In genomic region chr7:123498651-123499050, GRCh38 we compare ENCODE assay signal across 1 cellular context.
A peak's percentile ranks its signal among the peaks of the same experiment; 100 is the strongest.
TF ChIP-seq lines count a peak whose summit lies in the region.

No MANE protein-coding gene starts in this region.

TF ChIP-seq in K562, 482 proteins besides CTCF, POLR2A, EP300 and RAD21 (continued from another document and continues in another):
- TF ChIP-seq, protein P1, sequence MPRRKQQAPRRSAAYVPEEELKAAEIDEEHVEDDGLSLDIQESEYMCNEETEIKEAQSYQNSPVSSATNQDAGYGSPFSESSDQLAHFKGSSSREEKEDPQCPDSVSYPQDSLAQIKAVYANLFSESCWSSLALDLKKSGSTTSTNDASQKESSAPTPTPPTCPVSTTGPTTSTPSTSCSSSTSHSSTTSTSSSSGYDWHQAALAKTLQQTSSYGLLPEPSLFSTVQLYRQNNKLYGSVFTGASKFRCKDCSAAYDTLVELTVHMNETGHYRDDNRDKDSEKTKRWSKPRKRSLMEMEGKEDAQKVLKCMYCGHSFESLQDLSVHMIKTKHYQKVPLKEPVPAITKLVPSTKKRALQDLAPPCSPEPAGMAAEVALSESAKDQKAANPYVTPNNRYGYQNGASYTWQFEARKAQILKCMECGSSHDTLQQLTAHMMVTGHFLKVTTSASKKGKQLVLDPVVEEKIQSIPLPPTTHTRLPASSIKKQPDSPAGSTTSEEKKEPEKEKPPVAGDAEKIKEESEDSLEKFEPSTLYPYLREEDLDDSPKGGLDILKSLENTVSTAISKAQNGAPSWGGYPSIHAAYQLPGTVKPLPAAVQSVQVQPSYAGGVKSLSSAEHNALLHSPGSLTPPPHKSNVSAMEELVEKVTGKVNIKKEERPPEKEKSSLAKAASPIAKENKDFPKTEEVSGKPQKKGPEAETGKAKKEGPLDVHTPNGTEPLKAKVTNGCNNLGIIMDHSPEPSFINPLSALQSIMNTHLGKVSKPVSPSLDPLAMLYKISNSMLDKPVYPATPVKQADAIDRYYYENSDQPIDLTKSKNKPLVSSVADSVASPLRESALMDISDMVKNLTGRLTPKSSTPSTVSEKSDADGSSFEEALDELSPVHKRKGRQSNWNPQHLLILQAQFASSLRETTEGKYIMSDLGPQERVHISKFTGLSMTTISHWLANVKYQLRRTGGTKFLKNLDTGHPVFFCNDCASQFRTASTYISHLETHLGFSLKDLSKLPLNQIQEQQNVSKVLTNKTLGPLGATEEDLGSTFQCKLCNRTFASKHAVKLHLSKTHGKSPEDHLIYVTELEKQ (CRISPR knock-in tag; IDR thresholded peaks at IDR 0.05), result no peak
- TF ChIP-seq ATF4 (CRISPR knock-in tag; IDR thresholded peaks at IDR 0.05) (peak; percentile 79), ZNF76 (CRISPR knock-in tag; IDR thresholded peaks at IDR 0.05; ENCODE audit: borderline replicate concordance) (no peak), MYC (IDR thresholded peaks at IDR 0.05; ENCODE audit: low read depth, low read length) (peak; percentile 93), MYC (CRISPR knock-in tag; IDR thresholded peaks at IDR 0.05; ENCODE audit: borderline replicate concordance, low read depth) (no peak), SLC30A9 (CRISPR knock-in tag; IDR thresholded peaks at IDR 0.05) (no peak), ETV5 (CRISPR knock-in tag; IDR thresholded peaks at IDR 0.05; ENCODE audit: low read depth) (no peak), ZNF311 (CRISPR knock-in tag; IDR thresholded peaks at IDR 0.05) (0 out of 2 replicates have a peak, but pooled peaks have one; percentile 19), ZBTB9 (CRISPR knock-in tag; IDR thresholded peaks at IDR 0.05) (peak; percentile 79), CC2D1A (IDR thresholded peaks at IDR 0.05) (no peak; the same call in 1 of the 2 replicates), ARID3A (IDR thresholded peaks at IDR 0.05; ENCODE audit: borderline replicate concordance, low read depth, low read length) (peak; percentile 72; the same call in 1 of the 2 replicates), E4F1 (CRISPR knock-in tag; IDR thresholded peaks at IDR 0.05; ENCODE audit: borderline replicate concordance) (no peak), DPF2 (IDR thresholded peaks at IDR 0.05) (peak; percentile 83), HDAC3 (IDR thresholded peaks at IDR 0.05; ENCODE audit: borderline replicate concordance, partially characterized antibody) (peak; percentile 44), ELF4 (CRISPR knock-in tag; IDR thresholded peaks at IDR 0.05) (peak; percentile 34; the same call in 1 of the 2 replicates), CTBP1 (IDR thresholded peaks at IDR 0.05; ENCODE audit: borderline replicate concordance) (peak; percentile 85), ATF1 (CRISPR knock-in tag; IDR thresholded peaks at IDR 0.05) (no peak), ATF1 (tag; IDR thresholded peaks at IDR 0.05) (peak; percentile 40), PML (IDR thresholded peaks at IDR 0.05; ENCODE audit: low read length) (peak; percentile 48; the same call in 1 of the 2 replicates), ELF2 (CRISPR knock-in tag; IDR thresholded peaks at IDR 0.05) (no peak), CREM (IDR thresholded peaks at IDR 0.05; ENCODE audit: low read depth) (peak; percentile 80), TCF3 (CRISPR knock-in tag; IDR thresholded peaks at IDR 0.05) (peak; percentile 88), PRPF4 (IDR thresholded peaks at IDR 0.05; ENCODE audit: insufficient read depth, low read depth, low read length, poor library complexity, severe bottlenecking) (no peak), CBFA2T3 (IDR thresholded peaks at IDR 0.05) (peak; percentile 84), SMARCE1 (IDR thresholded peaks at IDR 0.05) (peak; percentile 61; the same call in 1 of the 2 replicates), JUN (IDR thresholded peaks at IDR 0.05; ENCODE audit: borderline replicate concordance, low read depth, low read length) (peak; percentile 47; the same call in 1 of the 2 replicates), JUN (CRISPR knock-in tag; IDR thresholded peaks at IDR 0.05; ENCODE audit: borderline replicate concordance) (no peak), ZKSCAN3 (CRISPR knock-in tag; IDR thresholded peaks at IDR 0.05) (no peak), JUND (IDR thresholded peaks at IDR 0.05; ENCODE audit: borderline replicate concordance, low read depth, low read length) (peak; percentile 80), JUND (tag; IDR thresholded peaks at IDR 0.05; ENCODE audit: borderline replicate concordance, low read depth, low read length) (peak; percentile 63; the same call in 1 of the 3 replicates), SMAD4 (CRISPR knock-in tag; conservative IDR thresholded peaks at IDR 0.05) (peak; percentile 66), YY1 (IDR thresholded peaks at IDR 0.05; ENCODE audit: borderline replicate concordance in 1 of 3, control insufficient read depth in 1 of 3, extremely low read depth in 1 of 3, insufficient read depth in 3 of 3, insufficient read length in 1 of 3, insufficient replicate concordance in 2 of 3, low read depth in 1 of 3, low read length in 2 of 3) (peak in 1 of 3 experiments; percentile 31), PBX2 (CRISPR knock-in tag; IDR thresholded peaks at IDR 0.05; ENCODE audit: low read depth) (no peak), PBX2 (tag; conservative IDR thresholded peaks at IDR 0.05; ENCODE audit: low read depth) (peak; percentile 75)
- TF ChIP-seq, protein P2, sequence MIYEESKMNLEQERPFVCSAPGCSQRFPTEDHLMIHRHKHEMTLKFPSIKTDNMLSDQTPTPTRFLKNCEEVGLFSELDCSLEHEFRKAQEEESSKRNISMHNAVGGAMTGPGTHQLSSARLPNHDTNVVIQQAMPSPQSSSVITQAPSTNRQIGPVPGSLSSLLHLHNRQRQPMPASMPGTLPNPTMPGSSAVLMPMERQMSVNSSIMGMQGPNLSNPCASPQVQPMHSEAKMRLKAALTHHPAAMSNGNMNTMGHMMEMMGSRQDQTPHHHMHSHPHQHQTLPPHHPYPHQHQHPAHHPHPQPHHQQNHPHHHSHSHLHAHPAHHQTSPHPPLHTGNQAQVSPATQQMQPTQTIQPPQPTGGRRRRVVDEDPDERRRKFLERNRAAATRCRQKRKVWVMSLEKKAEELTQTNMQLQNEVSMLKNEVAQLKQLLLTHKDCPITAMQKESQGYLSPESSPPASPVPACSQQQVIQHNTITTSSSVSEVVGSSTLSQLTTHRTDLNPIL (CRISPR knock-in tag; IDR thresholded peaks at IDR 0.05), result no peak
- TF ChIP-seq, protein P3, sequence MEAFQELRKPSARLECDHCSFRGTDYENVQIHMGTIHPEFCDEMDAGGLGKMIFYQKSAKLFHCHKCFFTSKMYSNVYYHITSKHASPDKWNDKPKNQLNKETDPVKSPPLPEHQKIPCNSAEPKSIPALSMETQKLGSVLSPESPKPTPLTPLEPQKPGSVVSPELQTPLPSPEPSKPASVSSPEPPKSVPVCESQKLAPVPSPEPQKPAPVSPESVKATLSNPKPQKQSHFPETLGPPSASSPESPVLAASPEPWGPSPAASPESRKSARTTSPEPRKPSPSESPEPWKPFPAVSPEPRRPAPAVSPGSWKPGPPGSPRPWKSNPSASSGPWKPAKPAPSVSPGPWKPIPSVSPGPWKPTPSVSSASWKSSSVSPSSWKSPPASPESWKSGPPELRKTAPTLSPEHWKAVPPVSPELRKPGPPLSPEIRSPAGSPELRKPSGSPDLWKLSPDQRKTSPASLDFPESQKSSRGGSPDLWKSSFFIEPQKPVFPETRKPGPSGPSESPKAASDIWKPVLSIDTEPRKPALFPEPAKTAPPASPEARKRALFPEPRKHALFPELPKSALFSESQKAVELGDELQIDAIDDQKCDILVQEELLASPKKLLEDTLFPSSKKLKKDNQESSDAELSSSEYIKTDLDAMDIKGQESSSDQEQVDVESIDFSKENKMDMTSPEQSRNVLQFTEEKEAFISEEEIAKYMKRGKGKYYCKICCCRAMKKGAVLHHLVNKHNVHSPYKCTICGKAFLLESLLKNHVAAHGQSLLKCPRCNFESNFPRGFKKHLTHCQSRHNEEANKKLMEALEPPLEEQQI (IDR thresholded peaks at IDR 0.05), result peak; percentile 64; the same call in 1 of the 2 replicates
- TF ChIP-seq, protein P4, sequence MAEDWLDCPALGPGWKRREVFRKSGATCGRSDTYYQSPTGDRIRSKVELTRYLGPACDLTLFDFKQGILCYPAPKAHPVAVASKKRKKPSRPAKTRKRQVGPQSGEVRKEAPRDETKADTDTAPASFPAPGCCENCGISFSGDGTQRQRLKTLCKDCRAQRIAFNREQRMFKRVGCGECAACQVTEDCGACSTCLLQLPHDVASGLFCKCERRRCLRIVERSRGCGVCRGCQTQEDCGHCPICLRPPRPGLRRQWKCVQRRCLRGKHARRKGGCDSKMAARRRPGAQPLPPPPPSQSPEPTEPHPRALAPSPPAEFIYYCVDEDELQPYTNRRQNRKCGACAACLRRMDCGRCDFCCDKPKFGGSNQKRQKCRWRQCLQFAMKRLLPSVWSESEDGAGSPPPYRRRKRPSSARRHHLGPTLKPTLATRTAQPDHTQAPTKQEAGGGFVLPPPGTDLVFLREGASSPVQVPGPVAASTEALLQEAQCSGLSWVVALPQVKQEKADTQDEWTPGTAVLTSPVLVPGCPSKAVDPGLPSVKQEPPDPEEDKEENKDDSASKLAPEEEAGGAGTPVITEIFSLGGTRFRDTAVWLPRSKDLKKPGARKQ (CRISPR knock-in tag; IDR thresholded peaks at IDR 0.05), result peak; percentile 41; the same call in 1 of the 2 replicates
- TF ChIP-seq, protein P5, sequence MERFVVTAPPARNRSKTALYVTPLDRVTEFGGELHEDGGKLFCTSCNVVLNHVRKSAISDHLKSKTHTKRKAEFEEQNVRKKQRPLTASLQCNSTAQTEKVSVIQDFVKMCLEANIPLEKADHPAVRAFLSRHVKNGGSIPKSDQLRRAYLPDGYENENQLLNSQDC (CRISPR knock-in tag; IDR thresholded peaks at IDR 0.05), result no peak
- TF ChIP-seq, protein P6, sequence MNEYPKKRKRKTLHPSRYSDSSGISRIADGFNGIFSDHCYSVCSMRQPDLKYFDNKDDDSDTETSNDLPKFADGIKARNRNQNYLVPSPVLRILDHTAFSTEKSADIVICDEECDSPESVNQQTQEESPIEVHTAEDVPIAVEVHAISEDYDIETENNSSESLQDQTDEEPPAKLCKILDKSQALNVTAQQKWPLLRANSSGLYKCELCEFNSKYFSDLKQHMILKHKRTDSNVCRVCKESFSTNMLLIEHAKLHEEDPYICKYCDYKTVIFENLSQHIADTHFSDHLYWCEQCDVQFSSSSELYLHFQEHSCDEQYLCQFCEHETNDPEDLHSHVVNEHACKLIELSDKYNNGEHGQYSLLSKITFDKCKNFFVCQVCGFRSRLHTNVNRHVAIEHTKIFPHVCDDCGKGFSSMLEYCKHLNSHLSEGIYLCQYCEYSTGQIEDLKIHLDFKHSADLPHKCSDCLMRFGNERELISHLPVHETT (CRISPR knock-in tag; conservative IDR thresholded peaks at IDR 0.05 in 1 of 2, IDR thresholded peaks at IDR 0.05 in 1 of 2), result no peak
